26 cellular contexts compared by ENCODE assay signal in genomic region chr10:49654036-49654693, GRCh38. TPM values are rescaled to one million over a fixed set of nuclear protein-coding genes. Genes with fewer than 3 reads are reported as not detected.
DNase-seq lines count a peak whose midpoint lies in the region; ATAC-seq, FAIRE-seq and TF ChIP-seq lines count a peak whose summit lies in the region.
"Had no signal": no experiment of that assay in that cellular context is flagged by ENCODE, and none has a peak within 500 bp of the region (broad histone marks: within the 10 kb centered on the region; RNA-seq: fewer than 3 reads in every experiment).

No MANE protein-coding gene starts in this region.

- no peak overlapping the region for H3K4me2 ChIP-seq in PC-3 (ENCODE audit: low read length)

- TF ChIP-seq EP300 in gastroesophageal sphincter (IDR thresholded peaks at IDR 0.05): no peak

- no peaks in the 10 kb centered on the region for H3K36me3 ChIP-seq in PC-3 (ENCODE audit: low read depth, low read length)
- no peaks in the 10 kb centered on the region for H3K36me3 ChIP-seq in gastroesophageal sphincter
- H3K36me3 ChIP-seq in testis (ENCODE audit: low read depth, missing control alignments): no peaks in the 10 kb centered on the region
- H3K36me3 ChIP-seq: Peyer's patch, SJSA1 had no signal

- no peaks in the 10 kb centered on the region for H3K4me1 ChIP-seq in PC-3 (ENCODE audit: insufficient read depth, low read length)
- H3K4me1 ChIP-seq in gastroesophageal sphincter: no peaks in the 10 kb centered on the region
- H3K4me1 ChIP-seq in testis: no peaks in the 10 kb centered on the region
- H3K4me1 ChIP-seq: SJSA1 had no signal

- peaks cover 5% of the 10 kb centered on the region for H3K9me3 Mint-ChIP-seq in activated CD8-positive, alpha-beta memory T cell treated with anti-CD3 and anti-CD28 coated beads, Interleukin-2, amount 10 ng/mL, durations not matched to agents 7 days and 5 days (ENCODE audit: low read depth)

- H3K27ac ChIP-seq in PC-3 (ENCODE audit: low read length): no peak overlapping the region
- no peak overlapping the region for H3K27ac ChIP-seq in gastroesophageal sphincter
- H3K27ac ChIP-seq in testis: no peak overlapping the region
- H3K27ac ChIP-seq: C4-2B, Peyer's patch, SJSA1 had no signal

- peaks cover 14% of the 10 kb centered on the region for H3K4me1 Mint-ChIP-seq in activated CD8-positive, alpha-beta memory T cell treated with anti-CD3 and anti-CD28 coated beads, Interleukin-2, amount 10 ng/mL, durations not matched to agents 7 days and 5 days

- 0 out of 2 replicates have a peak, but pooled peaks cover 7% of the 10 kb centered on the region for H3K9me3 ChIP-seq in PC-3 (ENCODE audit: low read length)
- H3K9me3 ChIP-seq in gastroesophageal sphincter: peaks cover 0 to 15% (median 0%) of the 10 kb centered on the region in 3 donors
- no peaks in the 10 kb centered on the region for H3K9me3 ChIP-seq in testis
- H3K9me3 ChIP-seq: Peyer's patch, SJSA1 had no signal

- H3K27ac Mint-ChIP-seq in activated CD8-positive, alpha-beta memory T cell treated with anti-CD3 and anti-CD28 coated beads, Interleukin-2, amount 10 ng/mL, durations not matched to agents 7 days and 5 days: no peak overlapping the region
- H3K27ac Mint-ChIP-seq: CD8-positive, alpha-beta memory T cell had no signal

- peak; percentile 9 for FAIRE-seq in urothelium cell line (lab: Jason Lieb, UNC)
- FAIRE-seq: G401.6, GM12892, K562 had no signal

- H3K9ac ChIP-seq in PC-3 (ENCODE audit: low read length): no peak overlapping the region

- TF ChIP-seq CTCF in PC-3 (conservative IDR thresholded peaks at IDR 0.05; ENCODE audit: low read depth, low read length): peak; percentile 32; the same call in 1 of the 2 replicates
- TF ChIP-seq CTCF in gastroesophageal sphincter (IDR thresholded peaks at IDR 0.05): no peak
- no peak for TF ChIP-seq CTCF in testis (IDR thresholded peaks at IDR 0.05)

- intact Hi-C loops in PC-3 (cut with micrococcal nuclease) (no loop called here), testis (cut with DNase I; ENCODE audit: low total_unique reads) (no loop called here)

- no peak overlapping the region for H3K4me3 Mint-ChIP-seq in activated CD8-positive, alpha-beta memory T cell treated with anti-CD3 and anti-CD28 coated beads, Interleukin-2, amount 10 ng/mL, durations not matched to agents 7 days and 5 days
- H3K4me3 Mint-ChIP-seq: CD8-positive, alpha-beta memory T cell had no signal

- H3K79me2 ChIP-seq in PC-3 (ENCODE audit: low read length): no peaks in the 10 kb centered on the region

- no peak for ATAC-seq in activated CD8-positive, alpha-beta memory T cell treated with anti-CD3 and anti-CD28 coated beads, Interleukin-2, amount 10 ng/mL, durations not matched to agents 7 days and 5 days
- ATAC-seq in PC-3 (no peak), gastroesophageal sphincter (no peak)
- ATAC-seq: K562 had no signal

- DNase-seq in activated CD8-positive, alpha-beta memory T cell treated with anti-CD3 and anti-CD28 coated beads, Interleukin-2, amount 10 ng/mL, durations not matched to agents 7 days and 5 days: peak; percentile 21
- DNase-seq in activated CD8-positive, alpha-beta memory T cell treated with anti-CD3 and anti-CD28 coated beads for 24 hours: no peak
- no peak for DNase-seq in PC-3
- DNase-seq in islet precursor cell: peak; percentile 35
- DNase-seq in urothelium cell line (ENCODE audit: low spot score): no peak
- no peak for DNase-seq in testis
- DNase-seq in NOMO-1 treated with DMSO at 0.1 percent for 48 hours (lab: John Stamatoyannopoulos, UW; ENCODE audit: unreplicated experiment): no peak
- DNase-seq: 8988T; AML-193; Calu3; CD8-positive, alpha-beta memory T cell; MM.1S; NCI-H1048; NCI-H1436; NCI-H187 treated with DMSO at 0.1 percent for 48 hours; NCI-H510A; NCI-H748 treated with DMSO at 0.1 percent for 48 hours; Peyer's patch had no signal

- H4K20me1 ChIP-seq in PC-3 (ENCODE audit: low read length): no peaks in the 10 kb centered on the region

- H3K36me3 Mint-ChIP-seq in activated CD8-positive, alpha-beta memory T cell treated with anti-CD3 and anti-CD28 coated beads, Interleukin-2, amount 10 ng/mL, durations not matched to agents 7 days and 5 days: no peaks in the 10 kb centered on the region
- H3K36me3 Mint-ChIP-seq: CD8-positive, alpha-beta memory T cell had no signal

- POLR2A ChIA-PET in PC-3 (lab: Charles Lee; ENCODE audit: unreplicated experiment): no interaction called here

- H2AFZ ChIP-seq in PC-3 (ENCODE audit: low read length): no peak overlapping the region

- peaks cover 15% of the 10 kb centered on the region for H3K27me3 Mint-ChIP-seq in activated CD8-positive, alpha-beta memory T cell treated with anti-CD3 and anti-CD28 coated beads, Interleukin-2, amount 10 ng/mL, durations not matched to agents 7 days and 5 days

- no peaks in the 10 kb centered on the region for H3F3A ChIP-seq in PC-3 (ENCODE audit: low read length, unreplicated experiment)

- peaks cover 92% of the 10 kb centered on the region for H3K27me3 ChIP-seq in PC-3 (ENCODE audit: low read length)
- peaks cover 47% of the 10 kb centered on the region for H3K27me3 ChIP-seq in gastroesophageal sphincter
- no peaks in the 10 kb centered on the region for H3K27me3 ChIP-seq in testis
- H3K27me3 ChIP-seq: Peyer's patch had no signal

- WGBS in gastroesophageal sphincter (ENCODE audit: low coverage in 1 of 2), 2 donors: 48% methylated on average over 2 of the region's 5 CpGs; no CpG with 5 or more reads in 1 of the 2 donors
- 48 to 64% methylated on average over 4 to 5 of the region's 5 CpGs for WGBS in testis, 2 donors

- CTCF ChIA-PET in activated CD8-positive, alpha-beta memory T cell treated with anti-CD3 and anti-CD28 coated beads, Interleukin-2, amount 10 ng/mL, durations not matched to agents 7 days and 5 days (lab: Charles Lee): interaction anchor here (0.8 kb wide), 1 partner anchor 59 kb away, joined by 3 read pairs; no protein-coding TSS in a partner anchor
- CTCF ChIA-PET in PC-3 (lab: Charles Lee): no interaction called here

- TF ChIP-seq POLR2A in gastroesophageal sphincter (IDR thresholded peaks at IDR 0.05): no peak
- no peak for TF ChIP-seq POLR2A in testis (IDR thresholded peaks at IDR 0.05)

- H3K4me3 ChIP-seq in PC-3 (ENCODE audit: low read length) (no peak overlapping the region), gastroesophageal sphincter (no peak overlapping the region), testis (no peak overlapping the region)
- H3K4me3 ChIP-seq: K562, Peyer's patch, SJSA1 had no signal

- no peaks in the 10 kb centered on the region for H3K9me2 ChIP-seq in PC-3 (replicated peaks; ENCODE audit: low read length)

- no TSS peak for BruUV-seq in PC-3 (replicated peaks; lab: Mats Ljungman, UMichigan)

RNA-seq across cellular contexts. Expression of gene C10orf53, which starts 25.3 kb away (rescaled TPM):
- total RNA-seq in activated CD8-positive, alpha-beta memory T cell treated with anti-CD3 and anti-CD28 coated beads, Interleukin-2, amount 10 ng/mL, durations not matched to agents 7 days and 5 days: not detected
- total RNA-seq in PC-3 (2014; rRNA removed) (not detected in 2 replicates), gastroesophageal sphincter (not detected), testis (10 to 100 TPM; 14.8 to 33.5 TPM)
- polyA plus RNA-seq in testis (ENCODE audit: insufficient read depth, low read depth, low replicate concordance): 139 TPM
- total RNA-seq: Calu3; CD8-positive, alpha-beta memory T cell; Daoy; H4; K562; Peyer's patch; SJSA1 had no signal
- polyA plus RNA-seq: CD8-positive, alpha-beta memory T cell; K562 had no signal

RNA-seq across cellular contexts. Expression of gene CHAT, which starts 40.3 kb away (rescaled TPM):
- not detected for total RNA-seq in activated CD8-positive, alpha-beta memory T cell treated with anti-CD3 and anti-CD28 coated beads, Interleukin-2, amount 10 ng/mL, durations not matched to agents 7 days and 5 days
- total RNA-seq in PC-3 (2014; rRNA removed) (not detected in 2 replicates), gastroesophageal sphincter (1 to 10 TPM in 1 of 4 donors, under 1 TPM in 1, not detected in 2; 0.94 to 1.6 TPM), testis (1 to 10 TPM in 1 of 2 donors, under 1 TPM in 1; 0.93 to 1.7 TPM)
- 0.75 TPM for polyA plus RNA-seq in testis (ENCODE audit: insufficient read depth, low read depth, low replicate concordance)
- total RNA-seq: Calu3; CD8-positive, alpha-beta memory T cell; Daoy; H4; K562; SJSA1 had no signal
- polyA plus RNA-seq: CD8-positive, alpha-beta memory T cell; K562 had no signal

RNA-seq across cellular contexts. Expression of gene SLC18A3, which starts 44.1 kb away (rescaled TPM):
- total RNA-seq in activated CD8-positive, alpha-beta memory T cell treated with anti-CD3 and anti-CD28 coated beads, Interleukin-2, amount 10 ng/mL, durations not matched to agents 7 days and 5 days: not detected
- total RNA-seq in PC-3 (2014; rRNA removed) (not detected in 2 replicates), gastroesophageal sphincter (1 to 10 TPM in 2 of 4 donors, under 1 TPM in 1, not detected in 1; 0.12 to 1.7 (median 1.5) TPM), testis (not detected)
- not detected for polyA plus RNA-seq in testis (ENCODE audit: insufficient read depth, low read depth, low replicate concordance)
- total RNA-seq: Calu3; CD8-positive, alpha-beta memory T cell; Daoy; H4; K562; SJSA1 had no signal
- polyA plus RNA-seq: CD8-positive, alpha-beta memory T cell; K562 had no signal

Comparison
In these comparisons a context has a peak if more than half of its experiments do, and no peak if none do; other contexts are left out.
1. DNase-seq: peak in activated CD8-positive, alpha-beta memory T cell treated with anti-CD3 and anti-CD28 coated beads, Interleukin-2, amount 10 ng/mL, durations not matched to agents 7 days and 5 days (single experiment) and islet precursor cell (single experiment); none in activated CD8-positive, alpha-beta memory T cell treated with anti-CD3 and anti-CD28 coated beads for 24 hours (single experiment), PC-3 (single experiment), urothelium cell line (single experiment), testis (single experiment) and NOMO-1 treated with DMSO at 0.1 percent for 48 hours (single experiment).
2. RNA of gene C10orf53, which starts 25.3 kb away (total RNA-seq): 14.8 to 33.5 TPM in testis; not detected in activated CD8-positive, alpha-beta memory T cell treated with anti-CD3 and anti-CD28 coated beads, Interleukin-2, amount 10 ng/mL, durations not matched to agents 7 days and 5 days, not detected in PC-3 and not detected in gastroesophageal sphincter; every median in the first group is over 10 times any median in the second.